Comparison of ENCODE assay signal across 1 cellular context in genomic region chr20:33604991-33605370, GRCh38.
TF ChIP-seq lines count a peak whose summit lies in the region.

No MANE protein-coding gene starts in this region.

TF ChIP-seq in HepG2, 621 proteins besides CTCF, POLR2A, EP300 and RAD21:
- TF ChIP-seq MXD4 (CRISPR knock-in tag; IDR thresholded peaks at IDR 0.05) (no peak), CREB1 (IDR thresholded peaks at IDR 0.05) (no peak), CREB1 (CRISPR knock-in tag; IDR thresholded peaks at IDR 0.05) (0 out of 2 replicates have a peak, but pooled peaks have one; percentile 16)
